11 cellular contexts compared by ENCODE assay signal in genomic region chrX:108036298-108036973, GRCh38. TPM values are rescaled to one million over a fixed set of nuclear protein-coding genes. Genes with fewer than 3 reads are reported as not detected.
DNase-seq lines count a peak whose midpoint lies in the region; ATAC-seq and TF ChIP-seq lines count a peak whose summit lies in the region.
"Had no signal": no experiment of that assay in that cellular context is flagged by ENCODE, and none has a peak within 500 bp of the region (broad histone marks: within the 10 kb centered on the region; RNA-seq: fewer than 3 reads in every experiment).

No MANE protein-coding gene starts in this region.

- H3K4me3 Mint-ChIP-seq in GM23338 (no peak overlapping the region), progenitor cell of endocrine pancreas (ENCODE audit: low read depth) (no peak overlapping the region), osteocyte (ENCODE audit: unreplicated experiment) (no peak overlapping the region)
- H3K4me3 Mint-ChIP-seq in activated CD8-positive, alpha-beta T cell treated with anti-CD3 and anti-CD28 coated beads for 36 hours = no peak overlapping the region

- POLR2A ChIA-PET in activated CD8-positive, alpha-beta T cell treated with anti-CD3 and anti-CD28 coated beads for 36 hours (lab: Charles Lee) = no interaction called here

- no peaks in the 10 kb centered on the region for H4K20me1 ChIP-seq in GM23338 (replicated peaks; ENCODE audit: insufficient read depth)

- no peak overlapping the region for H3K4me2 ChIP-seq in GM23338

- H3K4me1 Mint-ChIP-seq in GM23338 = peaks cover 6% of the 10 kb centered on the region; the same call in 2 of the 3 replicates
- H3K4me1 Mint-ChIP-seq in progenitor cell of endocrine pancreas (ENCODE audit: low read depth) = peaks cover 46% of the 10 kb centered on the region
- no peaks in the 10 kb centered on the region for H3K4me1 Mint-ChIP-seq in osteocyte (ENCODE audit: unreplicated experiment)
- peaks cover 38% of the 10 kb centered on the region for H3K4me1 Mint-ChIP-seq in activated CD8-positive, alpha-beta T cell treated with anti-CD3 and anti-CD28 coated beads for 36 hours (ENCODE audit: low read depth)

- peaks cover 6% of the 10 kb centered on the region for H3K27me3 Mint-ChIP-seq in GM23338 (ENCODE audit: insufficient read depth, low read depth, poor library complexity)
- no peaks in the 10 kb centered on the region for H3K27me3 Mint-ChIP-seq in progenitor cell of endocrine pancreas
- H3K27me3 Mint-ChIP-seq in osteocyte (ENCODE audit: unreplicated experiment) = peaks cover 12% of the 10 kb centered on the region
- no peaks in the 10 kb centered on the region for H3K27me3 Mint-ChIP-seq in activated CD8-positive, alpha-beta T cell treated with anti-CD3 and anti-CD28 coated beads for 36 hours

- no peaks in the 10 kb centered on the region for H3K36me3 ChIP-seq in GM23338 (ENCODE audit: insufficient read depth)

- H2AFZ ChIP-seq in GM23338 = no peak overlapping the region

- ATAC-seq in GM23338 (no peak), HG03095 (IDR thresholded peaks at IDR 0.05; ENCODE audit: unreplicated experiment) (no peak)
- ATAC-seq in activated CD8-positive, alpha-beta T cell treated with anti-CD3 and anti-CD28 coated beads for 36 hours = no peak

- H3K4me3 ChIP-seq in GM23338 = no peak overlapping the region
- H3K4me3 ChIP-seq in epithelial cell of proximal tubule (ENCODE audit: low read depth, low read length) = no peak overlapping the region

- H3K4me1 ChIP-seq in GM23338 (ENCODE audit: insufficient read depth) = no peaks in the 10 kb centered on the region

- no peaks in the 10 kb centered on the region for H3K9me2 ChIP-seq in GM23338 (ENCODE audit: insufficient read depth)

- intact Hi-C loops in activated CD8-positive, alpha-beta T cell treated with anti-CD3 and anti-CD28 coated beads for 36 hours (cut with micrococcal nuclease) = no loop called here

- H3K9me3 Mint-ChIP-seq in GM23338 (no peaks in the 10 kb centered on the region), progenitor cell of endocrine pancreas (ENCODE audit: low read depth) (no peaks in the 10 kb centered on the region), osteocyte (ENCODE audit: unreplicated experiment) (no peaks in the 10 kb centered on the region)
- H3K9me3 Mint-ChIP-seq in activated CD8-positive, alpha-beta T cell treated with anti-CD3 and anti-CD28 coated beads for 36 hours = no peaks in the 10 kb centered on the region

- H3K27ac Mint-ChIP-seq in GM23338 (peak overlapping the region; percentile 54; the same call in 1 of the 2 replicates), progenitor cell of endocrine pancreas (peak overlapping the region; percentile 98), osteocyte (ENCODE audit: unreplicated experiment) (no peak overlapping the region)
- H3K27ac Mint-ChIP-seq in activated CD8-positive, alpha-beta T cell treated with anti-CD3 and anti-CD28 coated beads for 36 hours = no peak overlapping the region

- no peaks in the 10 kb centered on the region for H3K27me3 ChIP-seq in GM23338 (ENCODE audit: insufficient read depth)

- DNase-seq in GM23338 (ENCODE audit: low spot score) (no peak), NCI-H226 (peak; percentile 89), epithelial cell of proximal tubule (ENCODE audit: low read depth) (peak; percentile 27), progenitor cell of endocrine pancreas (ENCODE audit: low spot score, unreplicated experiment) (no peak), osteocyte (ENCODE audit: extremely low spot score, unreplicated experiment) (no peak), NCI-H2107 (lab: John Stamatoyannopoulos, UW) (no peak)
- no peak for DNase-seq in activated CD8-positive, alpha-beta T cell treated with anti-CD3 and anti-CD28 coated beads for 36 hours
- DNase-seq: effector memory CD4-positive, alpha-beta T cell; SHP77 treated with DMSO at 0.1 percent for 48 hours had no signal

- CTCF ChIA-PET in activated CD8-positive, alpha-beta T cell treated with anti-CD3 and anti-CD28 coated beads for 36 hours (lab: Charles Lee) = no interaction called here

- TF ChIP-seq CTCF in GM23338 (conservative IDR thresholded peaks at IDR 0.05; ENCODE audit: low read depth in 2 of 2) (no peak), epithelial cell of proximal tubule (conservative IDR thresholded peaks at IDR 0.05; ENCODE audit: low read depth, low read length) (no peak), progenitor cell of endocrine pancreas (IDR thresholded peaks at IDR 0.05; ENCODE audit: unreplicated experiment) (no peak), osteocyte (IDR thresholded peaks at IDR 0.05) (no peak)
- TF ChIP-seq CTCF in activated CD8-positive, alpha-beta T cell treated with anti-CD3 and anti-CD28 coated beads for 36 hours (IDR thresholded peaks at IDR 0.05) = no peak

- no peak overlapping the region for H3K27ac ChIP-seq in GM23338 (ENCODE audit: low read depth)

- H3K79me2 ChIP-seq in GM23338 (replicated peaks; ENCODE audit: insufficient read depth) = no peaks in the 10 kb centered on the region

- H3F3A ChIP-seq in GM23338 (replicated peaks; ENCODE audit: low read depth) = no peaks in the 10 kb centered on the region

- no peaks in the 10 kb centered on the region for H3K36me3 Mint-ChIP-seq in GM23338 (ENCODE audit: low read depth)
- H3K36me3 Mint-ChIP-seq in progenitor cell of endocrine pancreas (ENCODE audit: insufficient read depth) = no peaks in the 10 kb centered on the region
- H3K36me3 Mint-ChIP-seq in osteocyte (ENCODE audit: unreplicated experiment) = no peaks in the 10 kb centered on the region
- no peaks in the 10 kb centered on the region for H3K36me3 Mint-ChIP-seq in activated CD8-positive, alpha-beta T cell treated with anti-CD3 and anti-CD28 coated beads for 36 hours (ENCODE audit: low read depth)

TF ChIP-seq in GM23338, 12 proteins besides CTCF, POLR2A, EP300 and RAD21 (continues in another document):
- TF ChIP-seq ETS1 (IDR thresholded peaks at IDR 0.05) (no peak), STAT1 (IDR thresholded peaks at IDR 0.05; ENCODE audit: unreplicated experiment) (no peak), POLR2AphosphoS5 (IDR thresholded peaks at IDR 0.05; ENCODE audit: low read depth) (no peak), ZNF114 (CRISPR knock-in tag; IDR thresholded peaks at IDR 0.05) (no peak), NANOG (IDR thresholded peaks at IDR 0.05; ENCODE audit: borderline replicate concordance) (no peak), EZH2phosphoT487 (IDR thresholded peaks at IDR 0.05; ENCODE audit: unreplicated experiment) (no peak)

RNA-seq across cellular contexts. Expression of gene VSIG1, which starts 8.4 kb away (rescaled TPM):
- 1.2 and 1.7 TPM in 2 replicates for total RNA-seq in GM23338 (2014; rRNA removed; shearing (Covaris generic))
- 1.0 and 1.2 TPM in 2 replicates for polyA plus RNA-seq in GM23338 (2016; fragmentation: Nextera tagmentation; extraction: Ambion mirVana)
- total RNA-seq in epithelial cell of proximal tubule = 0.36 and 1.8 TPM in 2 replicates
- 67.9 and 85.3 TPM in 2 replicates for total RNA-seq in progenitor cell of endocrine pancreas
- total RNA-seq in osteocyte = not detected in 2 replicates
- 1 to 10 TPM in 1 of 2 experiments, under 1 TPM in 1; 0.61 to 1.2 TPM for total RNA-seq in activated CD8-positive, alpha-beta T cell treated with anti-CD3 and anti-CD28 coated beads for 36 hours
- total RNA-seq: myocyte had no signal

RNA-seq across cellular contexts. Expression of gene TEX13B, which starts 54.3 kb away (rescaled TPM):
- total RNA-seq in GM23338 (2014; rRNA removed; shearing (Covaris generic)) = 0.78 TPM in 1 of 2 replicates, not detected in the other
- polyA plus RNA-seq in GM23338 (2016; fragmentation: Nextera tagmentation; extraction: Ambion mirVana) = 0.16 and 0.23 TPM in 2 replicates
- total RNA-seq in epithelial cell of proximal tubule = not detected in 2 replicates
- not detected in 2 replicates for total RNA-seq in progenitor cell of endocrine pancreas
- total RNA-seq in osteocyte = not detected in 2 replicates
- not detected for total RNA-seq in activated CD8-positive, alpha-beta T cell treated with anti-CD3 and anti-CD28 coated beads for 36 hours
- total RNA-seq: myocyte had no signal

RNA-seq across cellular contexts. Expression of gene PSMD10, which starts 54.9 kb away (rescaled TPM):
- total RNA-seq in GM23338 (2014; rRNA removed; shearing (Covaris generic)) = 53.0 and 71.1 TPM in 2 replicates
- 52.8 and 61.2 TPM in 2 replicates for polyA plus RNA-seq in GM23338 (2016; fragmentation: Nextera tagmentation; extraction: Ambion mirVana)
- 46.5 and 59.2 TPM in 2 replicates for total RNA-seq in epithelial cell of proximal tubule
- 84.7 and 87.4 TPM in 2 replicates for total RNA-seq in progenitor cell of endocrine pancreas
- total RNA-seq in osteocyte = 80.1 and 81.7 TPM in 2 replicates
- 10 to 100 TPM; 44.4 to 47.0 TPM for total RNA-seq in activated CD8-positive, alpha-beta T cell treated with anti-CD3 and anti-CD28 coated beads for 36 hours

RNA-seq across cellular contexts. Expression of gene ATG4A, which starts 55.1 kb away (rescaled TPM):
- total RNA-seq in GM23338 (2014; rRNA removed; shearing (Covaris generic)) = 1.1 and 2.8 TPM in 2 replicates
- polyA plus RNA-seq in GM23338 (2016; fragmentation: Nextera tagmentation; extraction: Ambion mirVana) = 1.2 and 2.1 TPM in 2 replicates
- total RNA-seq in epithelial cell of proximal tubule (4.2 and 7.1 TPM in 2 replicates), progenitor cell of endocrine pancreas (12.6 and 15.1 TPM in 2 replicates), osteocyte (12.3 and 14.2 TPM in 2 replicates)
- total RNA-seq in activated CD8-positive, alpha-beta T cell treated with anti-CD3 and anti-CD28 coated beads for 36 hours = 1 to 10 TPM; 6.5 to 9.2 TPM

Comparison
In these comparisons a context has a peak if more than half of its experiments do, and no peak if none do; other contexts are left out.
1. DNase-seq: peak in NCI-H226 (single experiment) and epithelial cell of proximal tubule (single experiment); none in GM23338 (single experiment), progenitor cell of endocrine pancreas (single experiment), osteocyte (single experiment), activated CD8-positive, alpha-beta T cell treated with anti-CD3 and anti-CD28 coated beads for 36 hours (single experiment) and NCI-H2107 (single experiment).
2. H3K27ac Mint-ChIP-seq: peak in GM23338 (single experiment) and progenitor cell of endocrine pancreas (single experiment); none in osteocyte (single experiment) and activated CD8-positive, alpha-beta T cell treated with anti-CD3 and anti-CD28 coated beads for 36 hours (single experiment).
3. RNA of gene VSIG1, which starts 8.4 kb away (total RNA-seq): 67.9 to 85.3 TPM in progenitor cell of endocrine pancreas; 0.36 to 1.8 TPM in epithelial cell of proximal tubule, 1.2 to 1.7 TPM in GM23338, 0.61 to 1.2 TPM in activated CD8-positive, alpha-beta T cell treated with anti-CD3 and anti-CD28 coated beads for 36 hours and not detected in osteocyte; every median in the first group is over 10 times any median in the second.